8 cellular contexts compared by ENCODE assay signal in genomic region chr2:54558976-54559410, GRCh38.
DNase-seq lines count a peak whose midpoint lies in the region; ATAC-seq, FAIRE-seq and TF ChIP-seq lines count a peak whose summit lies in the region.

No MANE protein-coding gene starts in this region.

- peak overlapping the region; percentile 93 for H3K4me3 ChIP-seq in iPS-15b (ENCODE audit: low read depth, low read length)

- peaks cover 36% of the 10 kb centered on the region for H3K36me3 Mint-ChIP-seq in activated naive CD4-positive, alpha-beta T cell treated with anti-CD3 and anti-CD28 coated beads, Interleukin-2, amount 10 ng/mL, durations not matched to agents 7 days and 5 days
- H3K36me3 Mint-ChIP-seq in activated B cell treated with CpG ODN at 0.5 μM for 24 hours (ENCODE audit: low read depth), result peaks cover 17% of the 10 kb centered on the region
- peaks cover 0 to 9% of the 10 kb centered on the region in 2 donors for H3K36me3 Mint-ChIP-seq in stimulated activated naive B cell treated with anti-CD40 and anti-IgM and Interleukin-4, amounts not matched to agents 10 μg/mL and 1 μg/mL and 100 μg/mL, for 72 hours

- no peaks in the 10 kb centered on the region for H3K9me3 ChIP-seq in iPS-15b (ENCODE audit: control insufficient read depth, insufficient read depth, low read length)

- peak overlapping the region; percentile 89 for H3K9ac ChIP-seq in iPS-15b (ENCODE audit: low read depth, low read length)

- peaks cover 40% of the 10 kb centered on the region for H3K4me1 Mint-ChIP-seq in activated naive CD4-positive, alpha-beta T cell treated with anti-CD3 and anti-CD28 coated beads, Interleukin-2, amount 10 ng/mL, durations not matched to agents 7 days and 5 days
- peaks cover 51% of the 10 kb centered on the region for H3K4me1 Mint-ChIP-seq in activated B cell treated with CpG ODN at 0.5 μM for 24 hours
- H3K4me1 Mint-ChIP-seq in stimulated activated naive B cell treated with anti-CD40 and anti-IgM and Interleukin-4, amounts not matched to agents 10 μg/mL and 1 μg/mL and 100 μg/mL, for 72 hours, result peaks cover 50 to 70% of the 10 kb centered on the region in 2 donors

- ATAC-seq in activated B cell treated with CpG ODN at 0.5 μM for 24 hours (ENCODE audit: low read depth), result peak; percentile 4
- peak; percentile 2 to 3 for ATAC-seq in stimulated activated naive B cell treated with anti-CD40 and anti-IgM and Interleukin-4, amounts not matched to agents 10 μg/mL and 1 μg/mL and 100 μg/mL, for 72 hours (replicated peaks)
- ATAC-seq in HG03139 (IDR thresholded peaks at IDR 0.05; ENCODE audit: unreplicated experiment), result no peak

- peak; percentile 29 for DNase-seq in activated naive CD4-positive, alpha-beta T cell treated with anti-CD3 and anti-CD28 coated beads, Interleukin-2, amount 10 ng/mL, durations not matched to agents 7 days and 5 days
- DNase-seq in activated naive CD4-positive, alpha-beta T cell treated with anti-CD3 and anti-CD28 coated beads, Interleukin-2, amount 50 U/mL, for 16 hours, result no peak
- DNase-seq in activated B cell treated with CpG ODN at 0.5 μM for 24 hours (no peak), Kasumi-1 (lab: John Stamatoyannopoulos, UW) (no peak), frontal cortex (ENCODE audit: low spot score in 2 of 2) (no peak)
- DNase-seq in stimulated activated naive B cell treated with anti-CD40 and anti-IgM and Interleukin-4, amounts not matched to agents 10 μg/mL and 1 μg/mL and 100 μg/mL, for 72 hours, result no peak

- peak overlapping the region; percentile 91 for H3K4me3 Mint-ChIP-seq in activated naive CD4-positive, alpha-beta T cell treated with anti-CD3 and anti-CD28 coated beads, Interleukin-2, amount 10 ng/mL, durations not matched to agents 7 days and 5 days
- H3K4me3 Mint-ChIP-seq in activated B cell treated with CpG ODN at 0.5 μM for 24 hours, result peak overlapping the region; percentile 89
- H3K4me3 Mint-ChIP-seq in stimulated activated naive B cell treated with anti-CD40 and anti-IgM and Interleukin-4, amounts not matched to agents 10 μg/mL and 1 μg/mL and 100 μg/mL, for 72 hours, result peak overlapping the region; percentile 94

- no peaks in the 10 kb centered on the region for H3K27me3 ChIP-seq in iPS-15b (ENCODE audit: control insufficient read depth, insufficient read depth, low read length)

- peak overlapping the region; percentile 91 for H3K27ac Mint-ChIP-seq in activated naive CD4-positive, alpha-beta T cell treated with anti-CD3 and anti-CD28 coated beads, Interleukin-2, amount 10 ng/mL, durations not matched to agents 7 days and 5 days
- H3K27ac Mint-ChIP-seq in activated B cell treated with CpG ODN at 0.5 μM for 24 hours, result peak overlapping the region; percentile 94
- peak overlapping the region; percentile 88 for H3K27ac Mint-ChIP-seq in stimulated activated naive B cell treated with anti-CD40 and anti-IgM and Interleukin-4, amounts not matched to agents 10 μg/mL and 1 μg/mL and 100 μg/mL, for 72 hours

- CTCF ChIA-PET in activated naive CD4-positive, alpha-beta T cell treated with anti-CD3 and anti-CD28 coated beads, Interleukin-2, amount 10 ng/mL, durations not matched to agents 7 days and 5 days (lab: Charles Lee), result interaction anchor here (0.6 to 3.5 kb wide), 13 partner anchors 11 to 145 kb away, joined by 3 to 36 read pairs (median 6); no protein-coding TSS in a partner anchor
- CTCF ChIA-PET in activated B cell treated with CpG ODN at 0.5 μM for 24 hours (lab: Charles Lee), result interaction anchor here (0.6 to 3.7 kb wide), 14 partner anchors 10 to 452 kb away, joined by 3 to 21 read pairs (median 4); no protein-coding TSS in a partner anchor

- FAIRE-seq in frontal cortex (lab: Jason Lieb, UNC), result no peak

- H3K9me3 Mint-ChIP-seq in activated naive CD4-positive, alpha-beta T cell treated with anti-CD3 and anti-CD28 coated beads, Interleukin-2, amount 10 ng/mL, durations not matched to agents 7 days and 5 days, result no peaks in the 10 kb centered on the region
- H3K9me3 Mint-ChIP-seq in activated B cell treated with CpG ODN at 0.5 μM for 24 hours, result no peaks in the 10 kb centered on the region
- H3K9me3 Mint-ChIP-seq in stimulated activated naive B cell treated with anti-CD40 and anti-IgM and Interleukin-4, amounts not matched to agents 10 μg/mL and 1 μg/mL and 100 μg/mL, for 72 hours, result no peaks in the 10 kb centered on the region

- POLR2A ChIA-PET in activated B cell treated with CpG ODN at 0.5 μM for 24 hours (lab: Charles Lee), result interaction anchor here (0.7 to 7.8 kb wide), 28 partner anchors 9 to 1059 kb away, joined by 3 to 198 read pairs (median 6); partner anchors contain the start of genes PPP4R3B and RTN4

- H3K27me3 Mint-ChIP-seq in activated naive CD4-positive, alpha-beta T cell treated with anti-CD3 and anti-CD28 coated beads, Interleukin-2, amount 10 ng/mL, durations not matched to agents 7 days and 5 days, result peaks cover 10% of the 10 kb centered on the region
- H3K27me3 Mint-ChIP-seq in activated B cell treated with CpG ODN at 0.5 μM for 24 hours, result no peaks in the 10 kb centered on the region
- H3K27me3 Mint-ChIP-seq in stimulated activated naive B cell treated with anti-CD40 and anti-IgM and Interleukin-4, amounts not matched to agents 10 μg/mL and 1 μg/mL and 100 μg/mL, for 72 hours, result no peaks in the 10 kb centered on the region

- H3K36me3 ChIP-seq in iPS-15b (ENCODE audit: control insufficient read depth, insufficient read depth, low read length), result no peaks in the 10 kb centered on the region

- intact Hi-C loops in activated B cell treated with CpG ODN at 0.5 μM for 24 hours (cut with micrococcal nuclease), result loop anchor here (1.0 to 10.0 kb wide), 7 partner anchors 15 to 723 kb away; partner anchors contain the start of genes CLHC1 and RPS27A

- TF ChIP-seq CTCF in activated B cell treated with CpG ODN at 0.5 μM for 24 hours (IDR thresholded peaks at IDR 0.05), result no peak

- peaks cover 16% of the 10 kb centered on the region for H3K4me1 ChIP-seq in iPS-15b (ENCODE audit: control insufficient read depth, insufficient read depth, low read length)
